8 cellular contexts compared by ENCODE assay signal in the genomic region with DNA sequence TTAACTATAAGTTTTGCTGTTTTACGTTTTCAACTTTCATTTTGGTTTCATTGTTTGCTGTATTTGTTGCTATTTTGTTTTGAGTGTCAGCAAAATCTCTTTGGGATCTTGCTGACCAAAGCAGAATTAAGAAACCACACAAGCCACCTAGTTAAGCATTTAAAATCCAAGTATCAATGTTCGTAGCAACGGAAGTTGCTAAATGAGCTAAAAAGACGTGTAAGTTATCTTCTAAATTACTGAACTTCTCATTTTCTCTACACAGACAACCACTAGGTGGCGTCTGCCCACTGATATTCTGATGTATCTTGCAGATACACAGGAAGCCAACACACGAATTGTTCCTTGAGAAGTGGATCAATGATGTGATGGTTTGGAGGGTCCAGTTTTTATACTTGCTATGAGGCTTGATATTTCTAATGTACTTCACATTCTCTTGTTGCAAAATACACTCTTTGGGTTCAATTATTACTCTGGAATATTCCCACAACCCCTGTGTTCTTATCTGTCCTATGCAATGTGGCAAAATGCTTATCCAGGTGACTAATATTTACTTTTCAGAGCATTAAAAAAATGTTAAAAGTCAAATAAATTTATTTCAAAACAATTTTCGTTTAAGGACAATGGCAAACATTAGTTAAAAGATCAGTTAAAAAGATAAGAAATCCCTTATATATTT.
DNase-seq lines count a peak whose midpoint lies in the region; TF ChIP-seq lines count a peak whose summit lies in the region.

No MANE protein-coding gene starts in this region.

- POLR2A ChIA-PET in AG04450 (lab: Yijun Ruan, JAX) (no interaction called here), GM10248 (lab: Yijun Ruan, JAX) (no interaction called here), HEK293T (lab: Yijun Ruan, JAX) (no interaction called here)

- no peak for TF ChIP-seq EP300 in tibial nerve (IDR thresholded peaks at IDR 0.05)

- no peaks in the 10 kb centered on the region for H3K36me3 ChIP-seq in Loucy (ENCODE audit: insufficient read depth, low read length)
- no peaks in the 10 kb centered on the region for H3K36me3 ChIP-seq in muscle layer of duodenum (ENCODE audit: control insufficient read depth in 1 of 2, insufficient read depth in 2 of 2, low read length in 2 of 2)
- H3K36me3 ChIP-seq in tibial nerve = no peaks in the 10 kb centered on the region

- WGBS in tibial nerve, 2 donors = 10 to 11% methylated on average over 7 of the region's 7 CpGs

- TF ChIP-seq POLR2A in tibial nerve (IDR thresholded peaks at IDR 0.05) = no peak

- intact Hi-C loops in dorsolateral prefrontal cortex (cut with DNase I) = loop anchor here (2.0 to 5.0 kb wide), 2 partner anchors 379 to 380 kb away; no protein-coding TSS in a partner anchor

- H2AFZ ChIP-seq in Loucy (ENCODE audit: low read length) = peak overlapping the region; percentile 94

- H3K4me3 ChIP-seq in AG04450 (ENCODE audit: low read depth, low read length) (no peak overlapping the region), Loucy (ENCODE audit: low read length, poor library complexity, severe bottlenecking) (peak overlapping the region; percentile 69), dorsolateral prefrontal cortex (peak overlapping the region in 19 of 59 donors; percentile 7 to 54 (median 26)), muscle layer of duodenum (ENCODE audit: low read depth in 1 of 2, low read length in 2 of 2) (peak overlapping the region; percentile 3 to 40), tibial nerve (peak overlapping the region in 1 of 4 donors; percentile 26)

- H3K9me3 ChIP-seq in AG04450 (ENCODE audit: control insufficient read depth, insufficient read depth, low read length) (peaks cover 10% of the 10 kb centered on the region; the same call in 1 of the 2 replicates), Loucy (ENCODE audit: insufficient read depth, low read depth, low read length) (no peaks in the 10 kb centered on the region), muscle layer of duodenum (ENCODE audit: control insufficient read depth in 1 of 2, low read length in 2 of 2) (no peaks in the 10 kb centered on the region), tibial nerve (no peaks in the 10 kb centered on the region)

- no peaks in the 10 kb centered on the region for H3K9me2 ChIP-seq in Loucy (replicated peaks; ENCODE audit: low read depth, low read length)

- H3K4me2 ChIP-seq in Loucy (ENCODE audit: low read depth, low read length, poor library complexity, severe bottlenecking) = peak overlapping the region; percentile 63

- CTCF ChIA-PET in AG04450 (lab: Charles Lee) (interaction anchor here (1.0 to 1.1 kb wide), 2 partner anchors 34 to 380 kb away, joined by 3 read pairs; no protein-coding TSS in a partner anchor), GM10248 (lab: Yijun Ruan, JAX) (interaction anchor here (0.6 to 2.8 kb wide), 8 partner anchors 9 to 382 kb away, joined by 3 to 17 read pairs (median 4); no protein-coding TSS in a partner anchor), HEK293T (lab: Yijun Ruan, JAX) (interaction anchor here (0.6 to 1.8 kb wide), 6 partner anchors 8 to 381 kb away, joined by 3 to 7 read pairs (median 3); no protein-coding TSS in a partner anchor)

- no peaks in the 10 kb centered on the region for H3F3A ChIP-seq in Loucy (ENCODE audit: low read depth)

- peak overlapping the region; percentile 34 for H3K9ac ChIP-seq in Loucy (ENCODE audit: low read depth, low read length, poor library complexity, severe bottlenecking)

- H3K79me2 ChIP-seq in Loucy (ENCODE audit: insufficient read depth, low read length) = no peaks in the 10 kb centered on the region

- TF ChIP-seq CTCF in AG04450 (IDR thresholded peaks at IDR 0.05; ENCODE audit: low read depth, low read length) (peak; percentile 32; the same call in 1 of the 2 replicates), GM10248 (IDR thresholded peaks at IDR 0.05; ENCODE audit: control extremely low read depth, extremely low read depth, low read depth, missing control alignments) (peak; percentile 78), Loucy (conservative IDR thresholded peaks at IDR 0.05; ENCODE audit: low read length) (peak; percentile 95), dorsolateral prefrontal cortex (IDR thresholded peaks at IDR 0.05 in 54 of 56, conservative IDR thresholded peaks at IDR 0.05 in 2 of 56; ENCODE audit: low read depth in 1 of 56, partially characterized antibody in 56 of 56) (peak; percentile 73 to 97 (median 84)), tibial nerve (IDR thresholded peaks at IDR 0.05) (peak; percentile 51 to 67 (median 56))

- DNase-seq in AG04450 (ENCODE audit: low read depth, low spot score) = no peak
- DNase-seq in GM10248 (ENCODE audit: extremely low spot score) = peak; percentile 36
- peak; percentile 52 for DNase-seq in HEK293T (ENCODE audit: extremely low spot score)
- DNase-seq in SKM-1 (lab: John Stamatoyannopoulos, UW; ENCODE audit: unreplicated experiment) = peak; percentile 34
- peak in 5 of 10 donors; percentile 7 to 73 (median 52) for DNase-seq in dorsolateral prefrontal cortex
- DNase-seq in tibial nerve (ENCODE audit: low spot score in 2 of 2) = peak; percentile 33 to 84

- no peaks in the 10 kb centered on the region for H3K4me1 ChIP-seq in Loucy (ENCODE audit: insufficient read depth, low read length, poor library complexity, severe bottlenecking)
- no peaks in the 10 kb centered on the region for H3K4me1 ChIP-seq in muscle layer of duodenum (ENCODE audit: control insufficient read depth in 1 of 2, insufficient read depth in 2 of 2, low read length in 2 of 2)
- H3K4me1 ChIP-seq in tibial nerve = no peaks in the 10 kb centered on the region

- H3K27me3 ChIP-seq in AG04450 (ENCODE audit: control insufficient read depth, insufficient read depth, low read length) = no peaks in the 10 kb centered on the region
- no peaks in the 10 kb centered on the region for H3K27me3 ChIP-seq in Loucy (ENCODE audit: insufficient read depth, low read length, poor library complexity, severe bottlenecking)
- H3K27me3 ChIP-seq in dorsolateral prefrontal cortex = no peaks in the 10 kb centered on the region
- no peaks in the 10 kb centered on the region for H3K27me3 ChIP-seq in muscle layer of duodenum (ENCODE audit: low read depth, low read length)
- no peaks in the 10 kb centered on the region for H3K27me3 ChIP-seq in tibial nerve

- H3K27ac ChIP-seq in AG04450 (ENCODE audit: low read depth, low read length) (no peak overlapping the region), dorsolateral prefrontal cortex (no peak overlapping the region), muscle layer of duodenum (ENCODE audit: low read length) (no peak overlapping the region), tibial nerve (no peak overlapping the region)

- no peaks in the 10 kb centered on the region for H4K20me1 ChIP-seq in Loucy (ENCODE audit: insufficient read depth, low read length, poor library complexity, severe bottlenecking)

TF ChIP-seq in HEK293T, 16 proteins besides CTCF, POLR2A, EP300 and RAD21:
- TF ChIP-seq SP1 (IDR thresholded peaks at IDR 0.05) = no peak
- TF ChIP-seq TARDBP (IDR thresholded peaks at IDR 0.05) = no peak
- no peak for TF ChIP-seq SUZ12 (IDR thresholded peaks at IDR 0.05)
- TF ChIP-seq LEF1 (IDR thresholded peaks at IDR 0.05; ENCODE audit: borderline replicate concordance) = no peak
- no peak for TF ChIP-seq CTBP1 (IDR thresholded peaks at IDR 0.05; ENCODE audit: borderline replicate concordance)
- TF ChIP-seq FOXK2 (IDR thresholded peaks at IDR 0.05) = no peak
- no peak for TF ChIP-seq FOXA1 (IDR thresholded peaks at IDR 0.05)
- no peak for TF ChIP-seq FOXM1 (IDR thresholded peaks at IDR 0.05; ENCODE audit: borderline replicate concordance)
- TF ChIP-seq BHLHE40 (IDR thresholded peaks at IDR 0.05; ENCODE audit: borderline replicate concordance) = no peak

Comparison
In these comparisons a context has a peak if more than half of its experiments do, and no peak if none do; other contexts are left out.
1. CTCF ChIP-seq: peak in every context shown above with its lines; median percentile 95 in Loucy; 84 in dorsolateral prefrontal cortex; 78 in GM10248; 56 in tibial nerve; 32 in AG04450.